Comparison of ENCODE assay signal across 12 cellular contexts in the genomic region with DNA sequence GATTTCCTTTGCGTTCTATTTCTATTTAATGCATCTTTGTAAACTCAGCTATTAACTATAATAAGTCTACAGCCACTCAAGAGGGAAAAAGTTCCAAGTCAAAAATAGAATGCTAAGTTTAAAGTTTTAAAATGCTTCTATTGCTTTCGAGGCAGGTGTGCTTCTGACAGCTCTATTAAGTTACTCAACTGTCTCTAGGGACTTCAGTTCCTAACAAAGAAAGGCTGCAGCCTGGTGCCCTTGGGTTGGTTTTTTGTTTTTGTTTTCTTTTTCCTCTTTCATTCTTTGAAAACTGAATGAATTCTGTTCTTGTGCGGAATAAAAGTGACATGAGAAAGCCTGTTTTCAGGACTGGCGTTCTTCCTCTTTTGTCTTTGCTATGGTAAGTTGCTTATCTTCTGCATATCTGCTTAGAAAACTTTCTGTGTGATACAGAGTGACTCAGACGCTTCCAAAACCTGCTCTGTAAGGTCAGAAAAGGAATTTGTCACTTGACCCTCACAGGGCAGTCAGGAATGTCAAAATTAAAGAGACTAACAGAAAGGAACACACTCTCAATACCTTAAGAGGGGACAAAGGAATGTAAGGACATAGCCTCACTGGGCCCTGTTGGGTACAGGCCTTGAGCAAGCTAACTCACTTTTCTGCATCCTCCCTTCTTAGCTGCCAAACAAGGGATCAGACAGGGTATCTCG. TPM values are rescaled to one million over a fixed set of nuclear protein-coding genes. Genes with fewer than 3 reads are reported as not detected.
A peak's percentile ranks its signal among the peaks of the same experiment; 100 is the strongest.
DNase-seq lines count a peak whose midpoint lies in the region; ATAC-seq and TF ChIP-seq lines count a peak whose summit lies in the region.
"Had no signal": no experiment of that assay in that cellular context is flagged by ENCODE, and none has a peak within 500 bp of the region (broad histone marks: within the 10 kb centered on the region; RNA-seq: fewer than 3 reads in every experiment).

No MANE protein-coding gene starts in this region.

- CTCF ChIA-PET in activated CD4-positive, alpha-beta T cell treated with anti-CD3 and anti-CD28 coated beads, Interleukin-2, amount 10 ng/mL, durations not matched to agents 7 days and 5 days (lab: Charles Lee): no interaction called here

- DNase-seq in HPDE6-E6E7 (ENCODE audit: extremely low spot score) (peak; percentile 14), body of pancreas (no peak), middle frontal gyrus (ENCODE audit: extremely low spot score, low spot score) (no peak)
- DNase-seq in activated CD4-positive, alpha-beta T cell treated with anti-CD3 and anti-CD28 coated beads, Interleukin-2, amount 10 ng/mL, durations not matched to agents 7 days and 5 days: no peak
- DNase-seq: activated T-cell treated with anti-CD3 and anti-CD28 coated beads, Interleukin-2, amount 50 U/mL, for 72 hours; CD8-positive, alpha-beta T cell; NCI-H1694 had no signal

- H3K9me3 Mint-ChIP-seq in activated CD4-positive, alpha-beta T cell treated with anti-CD3 and anti-CD28 coated beads, Interleukin-2, amount 10 ng/mL, durations not matched to agents 7 days and 5 days: no peaks in the 10 kb centered on the region
- H3K9me3 Mint-ChIP-seq: activated T-cell treated with anti-CD3 and anti-CD28 coated beads, Interleukin-2, amount 50 U/mL, for 72 hours; CD8-positive, alpha-beta T cell; natural killer cell treated with Interleukin-12 subunit alpha and Interleukin-12 subunit beta and Interleukin-15 and Interleukin-18, amount 100 ng/mL, for 72 hours had no signal

- no peaks in the 10 kb centered on the region for H3K9me3 ChIP-seq in BLaER1
- H3K9me3 ChIP-seq in body of pancreas: no peaks in the 10 kb centered on the region
- no peaks in the 10 kb centered on the region for H3K9me3 ChIP-seq in liver (ENCODE audit: control insufficient read depth in 4 of 4, low read length in 3 of 4)

- peaks cover 9% of the 10 kb centered on the region for H3K27me3 Mint-ChIP-seq in activated CD4-positive, alpha-beta T cell treated with anti-CD3 and anti-CD28 coated beads, Interleukin-2, amount 10 ng/mL, durations not matched to agents 7 days and 5 days

- peaks cover 31% of the 10 kb centered on the region for H3K4me1 ChIP-seq in BLaER1
- H3K4me1 ChIP-seq in body of pancreas: peaks cover 21% of the 10 kb centered on the region
- peaks cover 6 to 50% (median 29%) of the 10 kb centered on the region in 4 donors for H3K4me1 ChIP-seq in liver (ENCODE audit: control insufficient read depth in 4 of 4, insufficient read depth in 4 of 4, low read length in 3 of 4)

- H3K4me2 ChIP-seq in BLaER1: peak overlapping the region; percentile 69

- TF ChIP-seq CTCF in body of pancreas (IDR thresholded peaks at IDR 0.05) (no peak), liver (IDR thresholded peaks at IDR 0.05; ENCODE audit: low read depth, low read length, missing input control) (no peak)

- POLR2A ChIA-PET in activated CD4-positive, alpha-beta T cell treated with anti-CD3 and anti-CD28 coated beads, Interleukin-2, amount 10 ng/mL, durations not matched to agents 7 days and 5 days (lab: Charles Lee): no interaction called here

- H3K9ac ChIP-seq in BLaER1 (peak overlapping the region; percentile 15; the same call in 1 of the 2 replicates), liver (ENCODE audit: low read depth in 1 of 2, low read length in 2 of 2) (no peak overlapping the region)

- H3K27ac ChIP-seq in BLaER1 (peak overlapping the region; percentile 61), body of pancreas (peak overlapping the region in 2 of 4 donors; percentile 39 to 55), liver (ENCODE audit: low read depth in 1 of 2, low read length in 2 of 2) (peak overlapping the region in 1 of 2 donors; percentile 22)

- no peak for TF ChIP-seq POLR2A in body of pancreas (IDR thresholded peaks at IDR 0.05)

- no peaks in the 10 kb centered on the region for H3K36me3 Mint-ChIP-seq in activated CD4-positive, alpha-beta T cell treated with anti-CD3 and anti-CD28 coated beads, Interleukin-2, amount 10 ng/mL, durations not matched to agents 7 days and 5 days (ENCODE audit: low read depth)
- H3K36me3 Mint-ChIP-seq: CD8-positive, alpha-beta T cell; natural killer cell treated with Interleukin-12 subunit alpha and Interleukin-12 subunit beta and Interleukin-15 and Interleukin-18, amount 100 ng/mL, for 72 hours had no signal

- no peaks in the 10 kb centered on the region for H3K4me1 Mint-ChIP-seq in activated CD4-positive, alpha-beta T cell treated with anti-CD3 and anti-CD28 coated beads, Interleukin-2, amount 10 ng/mL, durations not matched to agents 7 days and 5 days

- 52 to 63% methylated on average over 6 of the region's 6 CpGs for WGBS in body of pancreas, 2 donors
- 66% methylated on average over 6 of the region's 6 CpGs for WGBS in liver

- no peak overlapping the region for H3K4me3 Mint-ChIP-seq in activated CD4-positive, alpha-beta T cell treated with anti-CD3 and anti-CD28 coated beads, Interleukin-2, amount 10 ng/mL, durations not matched to agents 7 days and 5 days
- H3K4me3 Mint-ChIP-seq: activated T-cell treated with anti-CD3 and anti-CD28 coated beads, Interleukin-2, amount 50 U/mL, for 72 hours; CD8-positive, alpha-beta T cell; natural killer cell treated with Interleukin-12 subunit alpha and Interleukin-12 subunit beta and Interleukin-15 and Interleukin-18, amount 100 ng/mL, for 72 hours had no signal

- ATAC-seq in body of pancreas (peak; percentile 56), GM21825 (IDR thresholded peaks at IDR 0.05; ENCODE audit: unreplicated experiment) (no peak), GM21360 (IDR thresholded peaks at IDR 0.05; ENCODE audit: unreplicated experiment) (no peak)
- ATAC-seq: activated T-cell treated with anti-CD3 and anti-CD28 coated beads, Interleukin-2, amount 50 U/mL, for 72 hours; CD8-positive, alpha-beta T cell; natural killer cell treated with Interleukin-12 subunit alpha and Interleukin-12 subunit beta and Interleukin-15 and Interleukin-18, amount 100 ng/mL, for 72 hours had no signal

- H4K20me1 ChIP-seq in BLaER1: no peaks in the 10 kb centered on the region

- H3K27ac Mint-ChIP-seq in activated CD4-positive, alpha-beta T cell treated with anti-CD3 and anti-CD28 coated beads, Interleukin-2, amount 10 ng/mL, durations not matched to agents 7 days and 5 days: no peak overlapping the region
- H3K27ac Mint-ChIP-seq: activated T-cell treated with anti-CD3 and anti-CD28 coated beads, Interleukin-2, amount 50 U/mL, for 72 hours; CD8-positive, alpha-beta T cell; natural killer cell treated with Interleukin-12 subunit alpha and Interleukin-12 subunit beta and Interleukin-15 and Interleukin-18, amount 100 ng/mL, for 72 hours had no signal

- no peaks in the 10 kb centered on the region for H3K27me3 ChIP-seq in BLaER1
- no peaks in the 10 kb centered on the region for H3K27me3 ChIP-seq in body of pancreas
- no peaks in the 10 kb centered on the region for H3K27me3 ChIP-seq in liver (ENCODE audit: control insufficient read depth in 4 of 4, insufficient read depth in 4 of 4, low read length in 3 of 4)

- H3K36me3 ChIP-seq in BLaER1 (no peaks in the 10 kb centered on the region), body of pancreas (replicated peaks in 1 of 2; ENCODE audit: insufficient read depth in 1 of 2, low read depth in 2 of 2) (no peaks in the 10 kb centered on the region), liver (ENCODE audit: control insufficient read depth in 4 of 4, insufficient read depth in 3 of 4, low read depth in 1 of 4, low read length in 3 of 4) (no peaks in the 10 kb centered on the region)

- intact Hi-C loops in body of pancreas (cut with DNase I): no loop called here

- H3K4me3 ChIP-seq in BLaER1 (peak overlapping the region; percentile 14; the same call in 1 of the 2 replicates), body of pancreas (no peak overlapping the region), liver (ENCODE audit: low read depth in 1 of 3, low read length in 3 of 3) (no peak overlapping the region)

- no peak for TF ChIP-seq RAD21 in liver (IDR thresholded peaks at IDR 0.05)

TF ChIP-seq in liver, 16 proteins besides CTCF, POLR2A, EP300 and RAD21:
- peak; percentile 11 for TF ChIP-seq YY1 (IDR thresholded peaks at IDR 0.05)
- no peak for TF ChIP-seq HNF4A (conservative IDR thresholded peaks at IDR 0.05)

RNA-seq across cellular contexts. Expression of a gene that starts 56.1 kb away (rescaled TPM):
- total RNA-seq in body of pancreas (1 to 10 TPM; 5.2 to 7.3 TPM), liver (10 to 100 TPM; 10.9 to 33.0 TPM)
- 10 to 100 TPM in 1 of 2 donors, 1 to 10 TPM in 1; 6.6 to 30.4 TPM for polyA plus RNA-seq in liver
- under 1 TPM; 0.22 to 0.54 TPM for total RNA-seq in activated CD4-positive, alpha-beta T cell treated with anti-CD3 and anti-CD28 coated beads, Interleukin-2, amount 10 ng/mL, durations not matched to agents 7 days and 5 days
- total RNA-seq: CD8-positive, alpha-beta T cell had no signal

Comparison
In these comparisons a context has a peak if more than half of its experiments do, and no peak if none do; other contexts are left out.
1. RNA of a gene that starts 56.1 kb away (total RNA-seq): 10.9 to 33.0 TPM in liver and 5.2 to 7.3 TPM in body of pancreas; 0.22 to 0.54 TPM in activated CD4-positive, alpha-beta T cell treated with anti-CD3 and anti-CD28 coated beads, Interleukin-2, amount 10 ng/mL, durations not matched to agents 7 days and 5 days; every median in the first group is over 4 times any median in the second.